ENCODE assay signal across 26 cellular contexts in genomic region chr20:48618631-48619030, GRCh38.
"Had no signal": no experiment of that assay in that cellular context is flagged by ENCODE, and none has a peak within 500 bp of the region (broad histone marks: within the 10 kb centered on the region; RNA-seq: fewer than 3 reads in every experiment).

No MANE protein-coding gene starts in this region.

- H3K9me3 ChIP-seq: MG63 had no signal

- H3K27me3 ChIP-seq: cardiac muscle cell had no signal

- H3K4me3 ChIP-seq: cardiac muscle cell, MG63, SK-N-MC had no signal

- H3K36me3 ChIP-seq: brain microvascular endothelial cell, cardiac muscle cell, MG63 had no signal

- DNase-seq: activated B cell treated with CpG ODN at 0.5 μM for 24 hours; activated CD4-positive, alpha-beta T cell treated with anti-CD3 and anti-CD28 coated beads for 1 hour; activated CD4-positive, alpha-beta T cell treated with anti-CD3 and anti-CD28 coated beads, Interleukin-2, amount 10 ng/mL, durations not matched to agents 24 days and 14 days; activated CD4-positive, alpha-beta T cell treated with anti-CD3 and anti-CD28 coated beads, Interleukin-2, amount 50 U/mL, for 48 hours; activated CD8-positive, alpha-beta memory T cell treated with anti-CD3 and anti-CD28 coated beads, Interleukin-2, amount 10 ng/mL, durations not matched to agents 7 days and 5 days; activated effector memory CD4-positive, alpha-beta T cell treated with anti-CD3 and anti-CD28 coated beads, Interleukin-2, amount 50 U/mL, for 16 hours; activated naive CD4-positive, alpha-beta T cell treated with Interleukin-2 at 50 U/mL for 16 hours; activated T-cell treated with anti-CD3 and anti-CD28 coated beads, Interleukin-2, amount 50 U/mL, for 4 hours; brain microvascular endothelial cell; MG63; MV-4-11; NCI-H1092 treated with DMSO at 0.1 percent for 48 hours; NCI-H1417 treated with DMSO at 0.1 percent for 48 hours; NCI-H1694; NCI-H2029; NCI-H2107; NCI-H2171 treated with DMSO at 0.1 percent for 48 hours; NCI-H226; NCI-H526 treated with DMSO at 0.1 percent for 48 hours; NK-92 treated with Interleukin-12 subunit alpha and Interleukin-12 subunit beta, amount 100 ng/mL, for 24 hours; T-cell; T-helper 2 cell; T1000 had no signal

- H3K27ac ChIP-seq: brain microvascular endothelial cell, cardiac muscle cell, KMS-11, SK-N-MC had no signal
